2 cellular contexts compared by ENCODE assay signal in genomic region chr1:225780134-225780533, GRCh38.
A peak's percentile ranks its signal among the peaks of the same experiment; 100 is the strongest.
TF ChIP-seq lines count a peak whose summit lies in the region.

No MANE protein-coding gene starts in this region.

TF ChIP-seq in HEK293, 187 proteins besides CTCF, POLR2A, EP300 and RAD21:
- TF ChIP-seq ZIC2 (tag by site-specific recombination; IDR thresholded peaks at IDR 0.05) (no peak), ZBTB11 (tag by site-specific recombination; conservative IDR thresholded peaks at IDR 0.05; ENCODE audit: low read depth) (no peak), ZBTB17 (tag by site-specific recombination; IDR thresholded peaks at IDR 0.05) (no peak), OSR2 (tag by site-specific recombination; IDR thresholded peaks at IDR 0.05) (no peak), KLF7 (tag by site-specific recombination; IDR thresholded peaks at IDR 0.05; ENCODE audit: borderline replicate concordance) (no peak), ZNF121 (tag by site-specific recombination; IDR thresholded peaks at IDR 0.05) (no peak), ZNF658 (tag by site-specific recombination; IDR thresholded peaks at IDR 0.05) (no peak), PATZ1 (tag by site-specific recombination; IDR thresholded peaks at IDR 0.05) (no peak), YY1 (tag by site-specific recombination; IDR thresholded peaks at IDR 0.05) (peak; percentile 47; the same call in 1 of the 2 replicates), ZNF157 (tag by site-specific recombination; IDR thresholded peaks at IDR 0.05) (no peak), ZNF362 (tag by site-specific recombination; IDR thresholded peaks at IDR 0.05) (peak; percentile 89), ZNF596 (tag by site-specific recombination; IDR thresholded peaks at IDR 0.05) (no peak), ZNF354C (tag by site-specific recombination; IDR thresholded peaks at IDR 0.05; ENCODE audit: borderline replicate concordance, low read depth) (no peak)

TF ChIP-seq in GM12878, 131 proteins besides CTCF, POLR2A, EP300 and RAD21:
- no peak for TF ChIP-seq FOXM1 (IDR thresholded peaks at IDR 0.05; ENCODE audit: low read depth, low read length)
- TF ChIP-seq SMAD5 (IDR thresholded peaks at IDR 0.05; ENCODE audit: low read depth): 0 out of 2 replicates have a peak, but pooled peaks have one; percentile 42
TF ChIP-seq in GM12878: peak in this region for 1.
